6 cellular contexts compared by ENCODE assay signal in genomic region chr10:126588024-126588423, GRCh38.
"Had no signal": no experiment of that assay in that cellular context is flagged by ENCODE, and none has a peak within 500 bp of the region (broad histone marks: within the 10 kb centered on the region; RNA-seq: fewer than 3 reads in every experiment).

No MANE protein-coding gene starts in this region.

- ATAC-seq: GM23338 had no signal

- H3K27ac ChIP-seq: KMS-11 had no signal

- H3K36me3 Mint-ChIP-seq: IgD-negative memory B cell had no signal

- DNase-seq: H7, HCEC 1CT, KBM-7 had no signal

- H3K27me3 Mint-ChIP-seq: IgD-negative memory B cell had no signal

- H3K4me3 ChIP-seq: GM23338 had no signal

- H3K4me3 Mint-ChIP-seq: GM23338, IgD-negative memory B cell had no signal

- H3K27ac Mint-ChIP-seq: GM23338, IgD-negative memory B cell had no signal
